14 cellular contexts compared by ENCODE assay signal in genomic region chr4:113384600-113384999, GRCh38.
DNase-seq lines count a peak whose midpoint lies in the region; ATAC-seq and TF ChIP-seq lines count a peak whose summit lies in the region.
"Had no signal": no experiment of that assay in that cellular context is flagged by ENCODE, and none has a peak within 500 bp of the region (broad histone marks: within the 10 kb centered on the region; RNA-seq: fewer than 3 reads in every experiment).

No MANE protein-coding gene starts in this region.

- H3K27ac Mint-ChIP-seq in activated naive CD4-positive, alpha-beta T cell treated with anti-CD3 and anti-CD28 coated beads, Interleukin-2, amount 50 U/mL, for 24 hours: peak overlapping the region; percentile 83
- H3K27ac Mint-ChIP-seq in type B pancreatic cell: peak overlapping the region; percentile 50

- no peak overlapping the region for H3K4me3 Mint-ChIP-seq in activated naive CD4-positive, alpha-beta T cell treated with anti-CD3 and anti-CD28 coated beads, Interleukin-2, amount 50 U/mL, for 24 hours
- H3K4me3 Mint-ChIP-seq in type B pancreatic cell: no peak overlapping the region
- H3K4me3 Mint-ChIP-seq: central memory CD8-positive, alpha-beta T cell; neural crest cell had no signal

- peaks cover 4% of the 10 kb centered on the region for H3K27me3 Mint-ChIP-seq in activated naive CD4-positive, alpha-beta T cell treated with anti-CD3 and anti-CD28 coated beads, Interleukin-2, amount 50 U/mL, for 24 hours
- H3K27me3 Mint-ChIP-seq in type B pancreatic cell: no peaks in the 10 kb centered on the region

- no peaks in the 10 kb centered on the region for H3K9me3 Mint-ChIP-seq in activated naive CD4-positive, alpha-beta T cell treated with anti-CD3 and anti-CD28 coated beads, Interleukin-2, amount 50 U/mL, for 24 hours
- no peaks in the 10 kb centered on the region for H3K9me3 Mint-ChIP-seq in type B pancreatic cell
- H3K9me3 Mint-ChIP-seq: central memory CD8-positive, alpha-beta T cell; neural crest cell had no signal

- ATAC-seq in HG02588 (IDR thresholded peaks at IDR 0.05; ENCODE audit: unreplicated experiment): no peak

- H3K4me1 Mint-ChIP-seq in activated naive CD4-positive, alpha-beta T cell treated with anti-CD3 and anti-CD28 coated beads, Interleukin-2, amount 50 U/mL, for 24 hours: peaks cover 17% of the 10 kb centered on the region
- peaks cover 8% of the 10 kb centered on the region for H3K4me1 Mint-ChIP-seq in type B pancreatic cell (ENCODE audit: unreplicated experiment)
- H3K4me1 Mint-ChIP-seq: central memory CD8-positive, alpha-beta T cell; neural crest cell had no signal

- no peak for DNase-seq in activated naive CD4-positive, alpha-beta T cell treated with anti-CD3 and anti-CD28 coated beads, Interleukin-2, amount 50 U/mL, for 16 hours
- DNase-seq in SW480 (ENCODE audit: low spot score) (peak; percentile 1), glomerular visceral epithelial cell (ENCODE audit: extremely low spot score) (peak; percentile 58), type B pancreatic cell (ENCODE audit: extremely low spot score, unreplicated experiment) (no peak), cerebellum (ENCODE audit: low spot score) (no peak), HUDEP-2 (lab: John Stamatoyannopoulos, UW; ENCODE audit: unreplicated experiment in 76 of 76) (no peak)
- DNase-seq: activated CD8-positive, alpha-beta memory T cell treated with anti-CD3 and anti-CD28 coated beads for 24 hours; NCI-H2081; SW 1271; transverse colon had no signal

- no peak for TF ChIP-seq CTCF in type B pancreatic cell (conservative IDR thresholded peaks at IDR 0.05)

- H3K36me3 Mint-ChIP-seq in activated naive CD4-positive, alpha-beta T cell treated with anti-CD3 and anti-CD28 coated beads, Interleukin-2, amount 50 U/mL, for 24 hours: no peaks in the 10 kb centered on the region
- H3K36me3 Mint-ChIP-seq in type B pancreatic cell: no peaks in the 10 kb centered on the region

Comparison
In these comparisons a context has a peak if more than half of its experiments do, and no peak if none do; other contexts are left out.
1. DNase-seq: peak in SW480 (single experiment) and glomerular visceral epithelial cell (single experiment); none in activated naive CD4-positive, alpha-beta T cell treated with anti-CD3 and anti-CD28 coated beads, Interleukin-2, amount 50 U/mL, for 16 hours (single experiment), type B pancreatic cell (single experiment), cerebellum (single experiment) and HUDEP-2 (0 of 76).